ENCODE assay signal across 8 cellular contexts in the genomic region with DNA sequence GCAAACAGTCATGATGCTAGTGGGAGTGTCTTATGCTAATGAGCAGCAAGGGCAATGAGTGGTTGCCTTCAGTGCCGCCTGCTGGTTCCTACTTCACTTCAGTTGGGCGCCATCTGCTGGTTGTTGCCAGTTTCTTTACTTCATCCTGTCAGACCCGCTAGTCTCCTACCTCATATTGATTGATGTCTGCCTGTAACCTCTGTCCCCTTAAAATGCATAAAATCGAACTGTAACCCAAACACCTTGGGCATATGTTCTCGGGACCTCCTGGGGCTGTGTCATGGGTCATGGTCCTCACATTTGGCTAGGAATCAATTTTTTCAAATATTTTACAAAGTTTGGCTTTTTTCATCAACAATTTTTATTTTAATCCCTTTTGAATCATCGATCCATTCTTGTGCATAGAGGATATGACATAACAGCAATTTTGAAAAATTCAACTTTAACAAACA.
A peak's percentile ranks its signal among the peaks of the same experiment; 100 is the strongest.
DNase-seq lines count a peak whose midpoint lies in the region; ATAC-seq and TF ChIP-seq lines count a peak whose summit lies in the region.

No MANE protein-coding gene starts in this region.

- peak; percentile 66 for DNase-seq in NCI-H2171 (lab: John Stamatoyannopoulos, UW)
- peak; percentile 95 for DNase-seq in activated CD4-positive, alpha-beta T cell treated with anti-CD3 and anti-CD28 coated beads for 36 hours
- peak; percentile 55 for DNase-seq in ecto neural progenitor cell (ENCODE audit: low spot score)
- DNase-seq in mucosa of gallbladder (ENCODE audit: low spot score): peak; percentile 73
- peak; percentile 69 to 90 for DNase-seq in stimulated activated effector memory CD8-positive, alpha-beta T cell treated with anti-CD3 and anti-CD28 coated beads, Interleukin-12 subunit alpha, Interleukin-12 subunit beta, amount 100 ng/mL, for 72 hours (ENCODE audit: low spot score in 2 of 2)

- TF ChIP-seq CTCF in C4-2B (conservative IDR thresholded peaks at IDR 0.05): peak; percentile 96

- H3K27ac ChIP-seq in C4-2B: no peak overlapping the region

- H3K27me3 Mint-ChIP-seq in activated CD4-positive, alpha-beta T cell treated with anti-CD3 and anti-CD28 coated beads for 36 hours: peaks cover 32% of the 10 kb centered on the region

- no peaks in the 10 kb centered on the region for H3K9me3 Mint-ChIP-seq in activated CD4-positive, alpha-beta T cell treated with anti-CD3 and anti-CD28 coated beads for 36 hours (ENCODE audit: low read depth)
- no peaks in the 10 kb centered on the region for H3K9me3 Mint-ChIP-seq in stimulated activated effector memory CD8-positive, alpha-beta T cell treated with anti-CD3 and anti-CD28 coated beads, Interleukin-12 subunit alpha, Interleukin-12 subunit beta, amount 100 ng/mL, for 72 hours

- peaks cover 6% of the 10 kb centered on the region for H3K4me1 Mint-ChIP-seq in activated CD4-positive, alpha-beta T cell treated with anti-CD3 and anti-CD28 coated beads for 36 hours
- H3K4me1 Mint-ChIP-seq in stimulated activated effector memory CD8-positive, alpha-beta T cell treated with anti-CD3 and anti-CD28 coated beads, Interleukin-12 subunit alpha, Interleukin-12 subunit beta, amount 100 ng/mL, for 72 hours: no peaks in the 10 kb centered on the region

- H3K36me3 Mint-ChIP-seq in activated CD4-positive, alpha-beta T cell treated with anti-CD3 and anti-CD28 coated beads for 36 hours (ENCODE audit: low read depth): no peaks in the 10 kb centered on the region
- H3K36me3 Mint-ChIP-seq in stimulated activated effector memory CD8-positive, alpha-beta T cell treated with anti-CD3 and anti-CD28 coated beads, Interleukin-12 subunit alpha, Interleukin-12 subunit beta, amount 100 ng/mL, for 72 hours: no peaks in the 10 kb centered on the region

- intact Hi-C loops in activated CD4-positive, alpha-beta T cell treated with anti-CD3 and anti-CD28 coated beads for 36 hours (cut with DNase I, micrococcal nuclease): loop anchor here (1.0 to 2.0 kb wide), 3 partner anchors 23 to 439 kb away; no protein-coding TSS in a partner anchor

- H3K4me3 Mint-ChIP-seq in activated CD4-positive, alpha-beta T cell treated with anti-CD3 and anti-CD28 coated beads for 36 hours: no peak overlapping the region
- no peak overlapping the region for H3K4me3 Mint-ChIP-seq in stimulated activated effector memory CD8-positive, alpha-beta T cell treated with anti-CD3 and anti-CD28 coated beads, Interleukin-12 subunit alpha, Interleukin-12 subunit beta, amount 100 ng/mL, for 72 hours

- no peak overlapping the region for H3K27ac Mint-ChIP-seq in activated CD4-positive, alpha-beta T cell treated with anti-CD3 and anti-CD28 coated beads for 36 hours
- H3K27ac Mint-ChIP-seq in stimulated activated effector memory CD8-positive, alpha-beta T cell treated with anti-CD3 and anti-CD28 coated beads, Interleukin-12 subunit alpha, Interleukin-12 subunit beta, amount 100 ng/mL, for 72 hours: no peak overlapping the region

- CTCF ChIA-PET in activated CD4-positive, alpha-beta T cell treated with anti-CD3 and anti-CD28 coated beads for 36 hours (lab: Charles Lee): interaction anchor here (0.6 to 3.2 kb wide), 12 partner anchors 12 to 364 kb away, joined by 3 to 20 read pairs (median 3); no protein-coding TSS in a partner anchor

- peak; percentile 100 for ATAC-seq in GM18907 (IDR thresholded peaks at IDR 0.05; ENCODE audit: unreplicated experiment)
- ATAC-seq in HG03097 (IDR thresholded peaks at IDR 0.05; ENCODE audit: low FRiP score, unreplicated experiment): peak; percentile 96
- ATAC-seq in activated CD4-positive, alpha-beta T cell treated with anti-CD3 and anti-CD28 coated beads for 36 hours: peak; percentile 99
- ATAC-seq in stimulated activated effector memory CD8-positive, alpha-beta T cell treated with anti-CD3 and anti-CD28 coated beads, Interleukin-12 subunit alpha, Interleukin-12 subunit beta, amount 100 ng/mL, for 72 hours: peak; percentile 99

- POLR2A ChIA-PET in activated CD4-positive, alpha-beta T cell treated with anti-CD3 and anti-CD28 coated beads for 36 hours (lab: Charles Lee): no interaction called here
